In genomic region chr12:49187184-49187583, GRCh38 we compare ENCODE assay signal across 8 cellular contexts. TPM values are rescaled to one million over a fixed set of nuclear protein-coding genes. Genes with fewer than 3 reads are reported as not detected.
A peak's percentile ranks its signal among the peaks of the same experiment; 100 is the strongest.
DNase-seq lines count a peak whose midpoint lies in the region; ATAC-seq, FAIRE-seq and TF ChIP-seq lines count a peak whose summit lies in the region.

No MANE protein-coding gene starts in this region.

- peaks cover 49% of the 10 kb centered on the region for H4K20me1 ChIP-seq in neural cell (ENCODE audit: insufficient read depth)

- ATAC-seq in T-cell (replicated peaks in 1 of 4), result no peak
- ATAC-seq in HG03159 (IDR thresholded peaks at IDR 0.05; ENCODE audit: unreplicated experiment), result no peak

- no peaks in the 10 kb centered on the region for H3K27me3 Mint-ChIP-seq in T-cell

- peak overlapping the region; percentile 13 for H3K4me2 ChIP-seq in neural cell (ENCODE audit: low read length)

- peaks cover 30% of the 10 kb centered on the region for H3K36me3 Mint-ChIP-seq in T-cell

- H3K4me3 ChIP-seq in AG04449 (ENCODE audit: low read depth, low read length) (peak overlapping the region; percentile 89), fibroblast of pulmonary artery (replicated peaks; ENCODE audit: low read depth, low read length) (peak overlapping the region; percentile 94), neural cell (ENCODE audit: low read length) (peak overlapping the region; percentile 100)

- no peaks in the 10 kb centered on the region for H3K27me3 ChIP-seq in neural cell (ENCODE audit: insufficient read depth, low read depth, low read length)

- peak overlapping the region; percentile 11 to 69 for H3K27ac Mint-ChIP-seq in T-cell

- no peak for DNase-seq in AG04449 (ENCODE audit: low read depth, low spot score)
- DNase-seq in HT1080 (ENCODE audit: low read depth), result peak; percentile 19
- DNase-seq in T-cell, result no peak
- DNase-seq in fibroblast of pulmonary artery (ENCODE audit: low read depth), result peak; percentile 59
- DNase-seq in AML-193 (lab: John Stamatoyannopoulos, UW), result no peak
- DNase-seq in HTR-8/SVneo (ENCODE audit: insufficient read length, low spot score), result no peak

- H2AFZ ChIP-seq in neural cell (ENCODE audit: low read depth, low read length), result no peak overlapping the region

- no peak for TF ChIP-seq CTCF in AG04449 (IDR thresholded peaks at IDR 0.05; ENCODE audit: insufficient read depth, low read length, missing control alignments)
- no peak for TF ChIP-seq CTCF in fibroblast of pulmonary artery (IDR thresholded peaks at IDR 0.05; ENCODE audit: low read length, missing control alignments)
- no peak for TF ChIP-seq CTCF in neural cell (IDR thresholded peaks at IDR 0.05; ENCODE audit: poor library complexity, severe bottlenecking)

- POLR2A ChIA-PET in AG04449 (lab: Yijun Ruan, JAX) (interaction anchor here (0.8 to 3.1 kb wide), 4 partner anchors 11 to 57 kb away, joined by 4 to 37 read pairs (median 10); partner anchors contain the start of gene TUBA1B), T-cell (lab: Charles Lee) (interaction anchor here in 1 of 2 donors (4.2 kb wide), 1 partner anchor 56 kb away, joined by 61 read pairs; the partner anchor contains the start of gene TUBA1B)

- H3K36me3 ChIP-seq in neural cell (ENCODE audit: insufficient read depth, low read length), result peaks cover 23% of the 10 kb centered on the region

- H3K27ac ChIP-seq in neural cell (ENCODE audit: low read length), result peak overlapping the region; percentile 100

- peaks cover 26 to 30% (median 29%) of the 10 kb centered on the region in 3 donors for H3K4me1 Mint-ChIP-seq in T-cell

- H3K79me2 ChIP-seq in neural cell (replicated peaks; ENCODE audit: insufficient read depth, low read length), result peaks cover 88% of the 10 kb centered on the region

- TF ChIP-seq RAD21 in neural cell (conservative IDR thresholded peaks at IDR 0.05), result peak; percentile 51

- no peaks in the 10 kb centered on the region for H3K9me3 Mint-ChIP-seq in T-cell

- no peaks in the 10 kb centered on the region for H3K9me2 ChIP-seq in neural cell (ENCODE audit: insufficient read depth, low read length)

- H3F3A ChIP-seq in neural cell (ENCODE audit: insufficient read depth, low read length, poor library complexity, severe bottlenecking), result peaks cover 7% of the 10 kb centered on the region

- peak overlapping the region; percentile 100 for H3K9ac ChIP-seq in neural cell (ENCODE audit: low read length)

- no peak for FAIRE-seq in HTR-8/SVneo (lab: Jason Lieb, UNC)

- H3K4me3 Mint-ChIP-seq in T-cell, result peak overlapping the region; percentile 39 to 98 (median 94)

- peak; percentile 29 for TF ChIP-seq EP300 in neural cell (conservative IDR thresholded peaks at IDR 0.05; ENCODE audit: poor library complexity, severe bottlenecking)

- H3K9me3 ChIP-seq in neural cell (ENCODE audit: low read length), result no peaks in the 10 kb centered on the region

- CTCF ChIA-PET in AG04449 (lab: Yijun Ruan, JAX), result interaction anchor here (0.7 to 3.7 kb wide), 5 partner anchors 13 to 123 kb away, joined by 3 to 24 read pairs (median 5); no protein-coding TSS in a partner anchor
- CTCF ChIA-PET in T-cell (lab: Charles Lee), result interaction anchor here in 1 of 2 donors (0.7 kb wide), 1 partner anchor 27 kb away, joined by 3 read pairs; no protein-coding TSS in a partner anchor

TF ChIP-seq in neural cell, 6 proteins besides CTCF, POLR2A, EP300 and RAD21:
- TF ChIP-seq EZH2 (IDR thresholded peaks at IDR 0.05; ENCODE audit: borderline replicate concordance, insufficient read depth, low read length, poor library complexity, severe bottlenecking), result no peak
- peak; percentile 43 for TF ChIP-seq MXI1 (conservative IDR thresholded peaks at IDR 0.05; ENCODE audit: poor library complexity, severe bottlenecking)
- peak; percentile 64 for TF ChIP-seq SMC3 (conservative IDR thresholded peaks at IDR 0.05; ENCODE audit: poor library complexity)
- TF ChIP-seq POLR2AphosphoS5 (IDR thresholded peaks at IDR 0.05), result peak; percentile 93
- TF ChIP-seq REST (IDR thresholded peaks at IDR 0.05; ENCODE audit: borderline replicate concordance), result peak; percentile 95
- TF ChIP-seq TAF1 (IDR thresholded peaks at IDR 0.05; ENCODE audit: low read depth), result peak; percentile 77

RNA-seq across cellular contexts. Expression of gene TUBA1A, which starts 1.7 kb away (rescaled TPM):
- 329 and 349 TPM in 2 replicates for total RNA-seq in HT1080 (2014; rRNA removed; shearing (Covaris generic))
- 230 and 270 TPM in 2 replicates for polyA plus RNA-seq in HT1080 (2015; cell fraction: cytosol; rRNA removed)
- polyA plus RNA-seq in HT1080 (2015; cell fraction: nucleus; rRNA removed), result 362 and 370 TPM in 2 replicates
- 100 to 1,000 TPM in 3 of 5 donors, 10 to 100 TPM in 2; 89.3 to 310 (median 100) TPM for total RNA-seq in T-cell
- polyA plus RNA-seq in neural cell, result 14,333 and 15,501 TPM in 2 replicates
- 7,980 and 9,115 TPM in 2 replicates for polyA minus RNA-seq in neural cell

RNA-seq across cellular contexts. Expression of gene TUBA1B, which starts 56.0 kb away (rescaled TPM):
- total RNA-seq in HT1080 (2014; rRNA removed; shearing (Covaris generic)), result 4,519 and 5,260 TPM in 2 replicates
- polyA plus RNA-seq in HT1080 (2015; cell fraction: cytosol; rRNA removed), result 3,250 and 3,407 TPM in 2 replicates
- polyA plus RNA-seq in HT1080 (2015; cell fraction: nucleus; rRNA removed), result 2,778 and 2,938 TPM in 2 replicates
- total RNA-seq in T-cell, result 100 to 1,000 TPM; 167 to 232 (median 205) TPM
- polyA plus RNA-seq in neural cell, result 573 and 605 TPM in 2 replicates
- polyA minus RNA-seq in neural cell, result 371 and 430 TPM in 2 replicates

Comparison
In these comparisons a context has a peak if more than half of its experiments do, and no peak if none do; other contexts are left out.
1. DNase-seq: peak in HT1080 (single experiment) and fibroblast of pulmonary artery (single experiment); none in AG04449 (single experiment), T-cell (0 of 34), AML-193 (0 of 2) and HTR-8/SVneo (single experiment).
2. RNA of gene TUBA1B, which starts 56.0 kb away (total RNA-seq): 4,519 to 5,260 TPM in HT1080; 167 to 232 TPM in T-cell; every median in the first group is over 10 times any median in the second.
3. Peak in every context shown above with its lines, with median percentiles within 50 percentile points of each other: H3K4me3 ChIP-seq.